In genomic region chr16:2200313-2200712, GRCh38 we compare ENCODE assay signal across 6 cellular contexts. TPM values are rescaled to one million over a fixed set of nuclear protein-coding genes. Genes with fewer than 3 reads are reported as not detected.
"Had no signal": no experiment of that assay in that cellular context is flagged by ENCODE, and none has a peak within 500 bp of the region (broad histone marks: within the 10 kb centered on the region; RNA-seq: fewer than 3 reads in every experiment).

No MANE protein-coding gene starts in this region.

- H3K27ac Mint-ChIP-seq: GM23338, H9, HFFc6 had no signal

- H3K9me3 Mint-ChIP-seq: GM23338, HFFc6, IgD-negative memory B cell had no signal

- H3K4me2 ChIP-seq: GM23338 had no signal

- H3K27ac ChIP-seq: HL-60 had no signal

- DNase-seq: H9, HCEC 1CT, HFFc6 had no signal

- ATAC-seq: GM23338 had no signal

- H3K4me3 ChIP-seq: GM23338 had no signal

- H3K4me3 Mint-ChIP-seq: GM23338, H9, HFFc6, IgD-negative memory B cell had no signal

- H2AFZ ChIP-seq: GM23338 had no signal

RNA-seq across cellular contexts. Expression of gene CASKIN1, which starts 3.9 kb away (rescaled TPM):
- polyA plus RNA-seq: IgD-negative memory B cell had no signal
